Comparison of ENCODE assay signal across 33 cellular contexts in genomic region chr14:54647378-54647777, GRCh38.
"Had no signal": no experiment of that assay in that cellular context is flagged by ENCODE, and none has a peak within 500 bp of the region (broad histone marks: within the 10 kb centered on the region; RNA-seq: fewer than 3 reads in every experiment).

No MANE protein-coding gene starts in this region.

- ATAC-seq: activated CD8-positive, alpha-beta memory T cell treated with anti-CD3 and anti-CD28 coated beads, Interleukin-2, amount 10 ng/mL, durations not matched to agents 7 days and 5 days; activated CD8-positive, alpha-beta T cell treated with anti-CD3 and anti-CD28 coated beads, Interleukin-2, amount 10 ng/mL, durations not matched to agents 7 days and 5 days; esophagus mucosa; foreskin keratinocyte; stimulated activated memory B cell treated with anti-CD40 and anti-IgM and Interleukin-4, amounts not matched to agents 10 μg/mL and 1 μg/mL and 100 μg/mL, for 72 hours; stimulated activated naive CD8-positive, alpha-beta T cell treated with anti-CD3 and anti-CD28 coated beads, Interleukin-15, amount 100 ng/mL, for 72 hours; upper lobe of right lung had no signal

- H3K27me3 ChIP-seq: foreskin keratinocyte, heart left ventricle, ovary, thyroid gland, upper lobe of right lung had no signal

- H3K36me3 ChIP-seq: heart left ventricle, left ventricle myocardium inferior, ovary, thyroid gland, upper lobe of right lung had no signal

- H3K36me3 Mint-ChIP-seq: activated CD8-positive, alpha-beta memory T cell treated with anti-CD3 and anti-CD28 coated beads, Interleukin-2, amount 10 ng/mL, durations not matched to agents 7 days and 5 days; activated naive CD8-positive, alpha-beta T cell; stimulated activated memory B cell treated with anti-CD40 and anti-IgM and Interleukin-4, amounts not matched to agents 10 μg/mL and 1 μg/mL and 100 μg/mL, for 72 hours had no signal

- H3K9me3 ChIP-seq: heart left ventricle, left ventricle myocardium inferior, ovary, thyroid gland, upper lobe of right lung had no signal

- FAIRE-seq: bronchial epithelial cell had no signal

- H3K27ac Mint-ChIP-seq: activated CD8-positive, alpha-beta memory T cell treated with anti-CD3 and anti-CD28 coated beads, Interleukin-2, amount 10 ng/mL, durations not matched to agents 7 days and 5 days; activated CD8-positive, alpha-beta T cell treated with anti-CD3 and anti-CD28 coated beads, Interleukin-2, amount 10 ng/mL, durations not matched to agents 7 days and 5 days; activated T-helper 2 cell treated with anti-CD3 and anti-CD28 coated beads, Interferon-gamma antibody, Interleukin-2, Interleukin-4, amounts not matched to agents 10 μg/mL and 5 μg/mL and 100 μg/mL, durations not matched to agents 14 hours and 24 hours and 36 hours; dendritic cell treated with granulocyte-macrophage colony-stimulating factor and Interleukin-4, amounts not matched to agents 40 ng/mL and 50 ng/mL, for 4 days; endodermal cell; nephron progenitor cell; progenitor cell of endocrine pancreas; stimulated activated memory B cell treated with anti-CD40 and anti-IgM and Interleukin-4, amounts not matched to agents 10 μg/mL and 1 μg/mL and 100 μg/mL, for 72 hours; T-helper 2 cell treated with Interferon-gamma antibody and Interleukin-4, amounts not matched to agents 5 μg/mL and 100 μg/mL, for 36 hours had no signal

- H3K27ac ChIP-seq: foreskin keratinocyte, ovary, upper lobe of right lung had no signal

- H3K27me3 Mint-ChIP-seq: stimulated activated memory B cell treated with anti-CD40 and anti-IgM and Interleukin-4, amounts not matched to agents 10 μg/mL and 1 μg/mL and 100 μg/mL, for 72 hours had no signal

- DNase-seq: activated CD4-positive, alpha-beta T cell treated with anti-CD3 and anti-CD28 coated beads for 36 hours; activated CD4-positive, CD25-positive, alpha-beta regulatory T cell; activated CD8-positive, alpha-beta memory T cell treated with anti-CD3 and anti-CD28 coated beads, Interleukin-2, amount 10 ng/mL, durations not matched to agents 7 days and 5 days; activated CD8-positive, alpha-beta T cell treated with anti-CD3 and anti-CD28 coated beads, Interleukin-2, amount 10 ng/mL, durations not matched to agents 7 days and 5 days; activated naive CD4-positive, alpha-beta T cell; activated T-cell treated with anti-CD3 and anti-CD28 coated beads, Interleukin-2, amount 50 U/mL, for 48 hours; anterior cingulate cortex; foreskin keratinocyte; heart left ventricle; left ventricle myocardium inferior; mesendoderm; nephron progenitor cell; ovary; retina; stimulated activated CD4-positive, alpha-beta T cell treated with anti-CD3 and anti-CD28 coated beads, Interleukin-1b, Interleukin-23, amount 100 ng/mL, for 48 hours; stimulated activated CD4-positive, alpha-beta T cell treated with anti-CD3 and anti-CD28 coated beads, Interleukin-4, amount 100 ng/mL, for 4 hours; stimulated activated CD8-positive, alpha-beta memory T cell treated with anti-CD3 and anti-CD28 coated beads, Interleukin-4, amount 100 ng/mL, for 48 hours; stimulated activated naive CD8-positive, alpha-beta T cell treated with anti-CD3 and anti-CD28 coated beads, Interleukin-15, amount 100 ng/mL, for 72 hours; substantia nigra; thyroid gland; upper lobe of right lung had no signal

- H3K4me1 Mint-ChIP-seq: central memory CD8-positive, alpha-beta T cell had no signal

- H3K9me3 Mint-ChIP-seq: activated T-helper 2 cell treated with anti-CD3 and anti-CD28 coated beads, Interferon-gamma antibody, Interleukin-2, Interleukin-4, amounts not matched to agents 10 μg/mL and 5 μg/mL and 100 μg/mL, durations not matched to agents 14 hours and 24 hours and 36 hours; central memory CD8-positive, alpha-beta T cell; dendritic cell treated with granulocyte-macrophage colony-stimulating factor and Interleukin-4, amounts not matched to agents 40 ng/mL and 50 ng/mL, for 4 days; endodermal cell; nephron progenitor cell; stimulated activated memory B cell treated with anti-CD40 and anti-IgM and Interleukin-4, amounts not matched to agents 10 μg/mL and 1 μg/mL and 100 μg/mL, for 72 hours; stimulated activated naive CD8-positive, alpha-beta T cell treated with anti-CD3 and anti-CD28 coated beads, Interleukin-15, amount 100 ng/mL, for 72 hours; T-helper 2 cell treated with Interferon-gamma antibody and Interleukin-4, amounts not matched to agents 5 μg/mL and 100 μg/mL, for 36 hours had no signal

- H3K4me3 ChIP-seq: heart left ventricle, left ventricle myocardium inferior, lung, ovary, smooth muscle cell, thyroid gland, upper lobe of right lung had no signal

- H3K4me3 Mint-ChIP-seq: activated CD4-positive, alpha-beta T cell treated with anti-CD3 and anti-CD28 coated beads for 36 hours; activated CD8-positive, alpha-beta memory T cell treated with anti-CD3 and anti-CD28 coated beads, Interleukin-2, amount 10 ng/mL, durations not matched to agents 7 days and 5 days; activated CD8-positive, alpha-beta T cell treated with anti-CD3 and anti-CD28 coated beads, Interleukin-2, amount 10 ng/mL, durations not matched to agents 7 days and 5 days; activated naive CD8-positive, alpha-beta T cell; central memory CD8-positive, alpha-beta T cell; dendritic cell treated with granulocyte-macrophage colony-stimulating factor and Interleukin-4, amounts not matched to agents 40 ng/mL and 50 ng/mL, for 4 days; endodermal cell; nephron progenitor cell; stimulated activated memory B cell treated with anti-CD40 and anti-IgM and Interleukin-4, amounts not matched to agents 10 μg/mL and 1 μg/mL and 100 μg/mL, for 72 hours; T-helper 2 cell treated with Interferon-gamma antibody and Interleukin-4, amounts not matched to agents 5 μg/mL and 100 μg/mL, for 36 hours had no signal
